1 cellular context compared by ENCODE assay signal in the genomic region with DNA sequence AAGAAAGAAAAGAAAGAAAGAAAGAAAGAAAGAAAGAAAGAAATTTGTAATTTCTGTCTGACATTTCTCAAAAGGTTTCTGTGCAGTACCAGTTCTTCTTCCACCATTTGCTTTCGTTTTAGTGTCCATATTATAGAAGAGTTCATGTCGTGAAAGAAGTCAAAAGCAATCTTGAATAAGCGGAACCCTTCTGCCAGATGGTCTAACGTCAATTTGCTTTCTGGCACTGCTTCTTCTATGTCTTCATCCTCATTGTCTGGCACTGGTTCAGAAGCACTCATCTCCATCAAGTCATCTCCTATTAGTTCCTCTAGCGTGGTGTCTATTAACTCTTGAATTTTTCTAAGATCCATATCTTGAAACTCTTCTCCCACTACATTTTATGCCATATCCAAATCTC.
TF ChIP-seq lines count a peak whose summit lies in the region.

No MANE protein-coding gene starts in this region.

TF ChIP-seq in SK-N-SH treated with all-trans-retinoic acid at 6 μM for 48 hours, 23 proteins besides CTCF, POLR2A, EP300 and RAD21 (continued from another document):
- TF ChIP-seq, protein P1, sequence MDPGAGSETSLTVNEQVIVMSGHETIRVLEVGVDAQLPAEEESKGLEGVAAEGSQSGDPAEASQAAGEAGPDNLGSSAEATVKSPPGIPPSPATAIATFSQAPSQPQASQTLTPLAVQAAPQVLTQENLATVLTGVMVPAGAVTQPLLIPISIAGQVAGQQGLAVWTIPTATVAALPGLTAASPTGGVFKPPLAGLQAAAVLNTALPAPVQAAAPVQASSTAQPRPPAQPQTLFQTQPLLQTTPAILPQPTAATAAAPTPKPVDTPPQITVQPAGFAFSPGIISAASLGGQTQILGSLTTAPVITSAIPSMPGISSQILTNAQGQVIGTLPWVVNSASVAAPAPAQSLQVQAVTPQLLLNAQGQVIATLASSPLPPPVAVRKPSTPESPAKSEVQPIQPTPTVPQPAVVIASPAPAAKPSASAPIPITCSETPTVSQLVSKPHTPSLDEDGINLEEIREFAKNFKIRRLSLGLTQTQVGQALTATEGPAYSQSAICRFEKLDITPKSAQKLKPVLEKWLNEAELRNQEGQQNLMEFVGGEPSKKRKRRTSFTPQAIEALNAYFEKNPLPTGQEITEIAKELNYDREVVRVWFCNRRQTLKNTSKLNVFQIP (CRISPR knock-in tag; IDR thresholded peaks at IDR 0.05; ENCODE audit: borderline replicate concordance, low read depth) = no peak
- TF ChIP-seq ZNF8 (CRISPR knock-in tag; IDR thresholded peaks at IDR 0.05) (no peak), TCF4 (CRISPR knock-in tag; IDR thresholded peaks at IDR 0.05; ENCODE audit: borderline replicate concordance) (no peak)
